Comparison of ENCODE assay signal across 39 cellular contexts in the genomic region with DNA sequence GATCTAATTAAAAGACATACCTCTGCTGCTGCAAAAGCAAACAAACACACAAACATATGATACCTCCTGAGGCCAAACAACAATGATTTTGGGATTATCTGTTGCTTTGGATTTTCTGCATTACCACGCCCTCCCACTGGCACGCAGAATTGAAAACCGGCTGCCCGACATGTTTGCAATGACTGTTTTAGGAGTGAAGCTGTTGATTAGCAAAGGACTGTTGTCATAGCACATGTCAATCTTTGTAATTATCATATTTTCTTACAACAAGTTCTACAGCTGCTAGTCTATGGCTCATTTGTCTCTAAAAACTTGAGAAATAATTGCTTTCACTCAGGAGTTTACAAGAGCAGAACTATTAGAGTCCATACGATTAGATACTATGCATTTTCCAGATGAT.
"Had no signal": no experiment of that assay in that cellular context is flagged by ENCODE, and none has a peak within 500 bp of the region (broad histone marks: within the 10 kb centered on the region; RNA-seq: fewer than 3 reads in every experiment).

No MANE protein-coding gene starts in this region.

- H3K27me3 Mint-ChIP-seq: activated naive CD4-positive, alpha-beta T cell treated with anti-CD3 and anti-CD28 coated beads, Interleukin-2, amount 10 ng/mL, durations not matched to agents 7 days and 5 days; activated naive CD4-positive, alpha-beta T cell treated with anti-CD3 and anti-CD28 coated beads, Interleukin-2, amount 50 U/mL, for 24 hours; activated naive CD8-positive, alpha-beta T cell; activated naive CD8-positive, alpha-beta T cell treated with anti-CD3 and anti-CD28 coated beads, Interleukin-2, amount 10 ng/mL, durations not matched to agents 7 days and 5 days; activated naive CD8-positive, alpha-beta T cell treated with anti-CD3 and anti-CD28 coated beads, Interleukin-2, amount 50 U/mL, for 24 hours; activated T-cell treated with anti-CD3 and anti-CD28 coated beads, Interleukin-2, amount 50 U/mL, for 24 hours; activated T-helper 17 cell treated with anti-CD3 and anti-CD28 coated beads, Interleukin-2, amount 50 U/mL, for 72 hours; central memory CD8-positive, alpha-beta T cell had no signal

- H3K9me3 ChIP-seq: adrenal gland, ascending aorta, body of pancreas, breast epithelium had no signal

- H3K4me3 Mint-ChIP-seq: activated naive CD4-positive, alpha-beta T cell treated with anti-CD3 and anti-CD28 coated beads for 36 hours; activated naive CD4-positive, alpha-beta T cell treated with anti-CD3 and anti-CD28 coated beads, Interleukin-2, amount 10 ng/mL, durations not matched to agents 7 days and 5 days; activated naive CD4-positive, alpha-beta T cell treated with anti-CD3 and anti-CD28 coated beads, Interleukin-2, amount 50 U/mL, for 24 hours; activated naive CD8-positive, alpha-beta T cell; activated naive CD8-positive, alpha-beta T cell treated with anti-CD3 and anti-CD28 coated beads for 36 hours; activated naive CD8-positive, alpha-beta T cell treated with anti-CD3 and anti-CD28 coated beads, Interleukin-2, amount 10 ng/mL, durations not matched to agents 7 days and 5 days; activated naive CD8-positive, alpha-beta T cell treated with anti-CD3 and anti-CD28 coated beads, Interleukin-2, amount 50 U/mL, for 24 hours; activated T-cell treated with anti-CD3 and anti-CD28 coated beads, Interleukin-2, amount 50 U/mL, for 24 hours; activated T-cell treated with anti-CD3 and anti-CD28 coated beads, Interleukin-2, amount 50 U/mL, for 4 hours; activated T-cell treated with anti-CD3 and anti-CD28 coated beads, Interleukin-2, amount 50 U/mL, for 72 hours; activated T-helper 1 cell treated with anti-CD3 and anti-CD28 coated beads, Interleukin-12 subunit alpha, Interleukin-12 subunit beta, Interleukin-2, Interleukin-4 antibody, amounts not matched to agents 30 ng/mL and 10 ng/mL and 1 ng/mL, durations not matched to agents 14 hours and 24 hours and 36 hours; activated T-helper 17 cell treated with anti-CD3 and anti-CD28 coated beads, Interleukin-2, amount 50 U/mL, for 72 hours; brain; central memory CD8-positive, alpha-beta T cell had no signal

- H3K4me3 ChIP-seq: adrenal gland, ascending aorta, body of pancreas, breast epithelium, cardiac muscle cell had no signal

- ATAC-seq: activated naive CD4-positive, alpha-beta T cell treated with anti-CD3 and anti-CD28 coated beads, Interleukin-2, amount 50 U/mL, for 72 hours; activated naive CD8-positive, alpha-beta T cell treated with anti-CD3 and anti-CD28 coated beads, Interleukin-2, amount 50 U/mL, for 24 hours; activated T-cell treated with anti-CD3 and anti-CD28 coated beads, Interleukin-2, amount 50 U/mL, for 4 hours; activated T-cell treated with anti-CD3 and anti-CD28 coated beads, Interleukin-2, amount 50 U/mL, for 72 hours; activated T-helper 17 cell treated with anti-CD3 and anti-CD28 coated beads, Interleukin-2, amount 50 U/mL, for 72 hours; body of pancreas had no signal

- H3K36me3 ChIP-seq: adrenal gland, ascending aorta, brain microvascular endothelial cell, breast epithelium, cardiac muscle cell had no signal

- H3K36me3 Mint-ChIP-seq: activated naive CD4-positive, alpha-beta T cell treated with anti-CD3 and anti-CD28 coated beads, Interleukin-2, amount 10 ng/mL, durations not matched to agents 7 days and 5 days; activated naive CD4-positive, alpha-beta T cell treated with anti-CD3 and anti-CD28 coated beads, Interleukin-2, amount 50 U/mL, for 24 hours; activated naive CD8-positive, alpha-beta T cell; activated naive CD8-positive, alpha-beta T cell treated with anti-CD3 and anti-CD28 coated beads for 36 hours; activated naive CD8-positive, alpha-beta T cell treated with anti-CD3 and anti-CD28 coated beads, Interleukin-2, amount 10 ng/mL, durations not matched to agents 7 days and 5 days; brain had no signal

- H3K9me3 Mint-ChIP-seq: activated naive CD4-positive, alpha-beta T cell treated with anti-CD3 and anti-CD28 coated beads, Interleukin-2, amount 50 U/mL, for 24 hours; activated naive CD8-positive, alpha-beta T cell treated with anti-CD3 and anti-CD28 coated beads, Interleukin-2, amount 10 ng/mL, durations not matched to agents 7 days and 5 days; activated T-helper 17 cell treated with anti-CD3 and anti-CD28 coated beads, Interleukin-2, amount 50 U/mL, for 72 hours; activated T-helper 2 cell treated with anti-CD3 and anti-CD28 coated beads, Interferon-gamma antibody, Interleukin-2, Interleukin-4, amounts not matched to agents 10 μg/mL and 5 μg/mL and 100 μg/mL, durations not matched to agents 14 hours and 24 hours and 36 hours had no signal

- H3K27ac Mint-ChIP-seq: activated naive CD4-positive, alpha-beta T cell treated with anti-CD3 and anti-CD28 coated beads for 36 hours; activated naive CD4-positive, alpha-beta T cell treated with anti-CD3 and anti-CD28 coated beads, Interleukin-2, amount 10 ng/mL, durations not matched to agents 7 days and 5 days; activated naive CD4-positive, alpha-beta T cell treated with anti-CD3 and anti-CD28 coated beads, Interleukin-2, amount 50 U/mL, for 24 hours; activated naive CD4-positive, alpha-beta T cell treated with anti-CD3 and anti-CD28 coated beads, Interleukin-2, amount 50 U/mL, for 72 hours; activated naive CD8-positive, alpha-beta T cell; activated naive CD8-positive, alpha-beta T cell treated with anti-CD3 and anti-CD28 coated beads for 36 hours; activated naive CD8-positive, alpha-beta T cell treated with anti-CD3 and anti-CD28 coated beads, Interleukin-2, amount 10 ng/mL, durations not matched to agents 7 days and 5 days; activated naive CD8-positive, alpha-beta T cell treated with anti-CD3 and anti-CD28 coated beads, Interleukin-2, amount 50 U/mL, for 24 hours; activated T-cell treated with anti-CD3 and anti-CD28 coated beads, Interleukin-2, amount 50 U/mL, for 24 hours; activated T-cell treated with anti-CD3 and anti-CD28 coated beads, Interleukin-2, amount 50 U/mL, for 72 hours; activated T-helper 1 cell treated with anti-CD3 and anti-CD28 coated beads, Interleukin-12 subunit alpha, Interleukin-12 subunit beta, Interleukin-2, Interleukin-4 antibody, amounts not matched to agents 30 ng/mL and 10 ng/mL and 1 ng/mL, durations not matched to agents 14 hours and 24 hours and 36 hours; activated T-helper 17 cell treated with anti-CD3 and anti-CD28 coated beads, Interleukin-2, amount 50 U/mL, for 72 hours; activated T-helper 2 cell treated with anti-CD3 and anti-CD28 coated beads, Interferon-gamma antibody, Interleukin-2, Interleukin-4, amounts not matched to agents 10 μg/mL and 5 μg/mL and 100 μg/mL, durations not matched to agents 14 hours and 24 hours and 36 hours; brain had no signal

- DNase-seq: activated effector memory CD4-positive, alpha-beta T cell treated with anti-CD3 and anti-CD28 coated beads, Interleukin-2, amount 50 U/mL, for 16 hours; activated effector memory CD4-positive, alpha-beta T cell treated with Interleukin-2 at 50 U/mL for 16 hours; activated gamma-delta T cell; activated gamma-delta T cell treated with Interleukin-2 at 50 U/mL for 16 hours; activated naive CD4-positive, alpha-beta T cell; activated naive CD4-positive, alpha-beta T cell treated with anti-CD3 and anti-CD28 coated beads for 36 hours; activated naive CD4-positive, alpha-beta T cell treated with anti-CD3 and anti-CD28 coated beads, Interleukin-2, amount 10 ng/mL, durations not matched to agents 7 days and 5 days; activated naive CD4-positive, alpha-beta T cell treated with anti-CD3 and anti-CD28 coated beads, Interleukin-2, amount 50 U/mL, for 16 hours; activated naive CD4-positive, alpha-beta T cell treated with Interleukin-2 at 50 U/mL for 16 hours; activated naive CD8-positive, alpha-beta T cell treated with anti-CD3 and anti-CD28 coated beads for 36 hours; activated naive CD8-positive, alpha-beta T cell treated with anti-CD3 and anti-CD28 coated beads, Interleukin-2, amount 10 ng/mL, durations not matched to agents 7 days and 5 days; activated naive CD8-positive, alpha-beta T cell treated with anti-CD3 and anti-CD28 coated beads, Interleukin-2, amount 50 U/mL, for 24 hours; activated T-cell treated with anti-CD3 and anti-CD28 coated beads for 4 hours; activated T-cell treated with anti-CD3 and anti-CD28 coated beads, Interleukin-2, amount 50 U/mL, for 1 hour; activated T-cell treated with anti-CD3 and anti-CD28 coated beads, Interleukin-2, amount 50 U/mL, for 24 hours; activated T-cell treated with anti-CD3 and anti-CD28 coated beads, Interleukin-2, amount 50 U/mL, for 4 hours; activated T-cell treated with anti-CD3 and anti-CD28 coated beads, Interleukin-2, amount 50 U/mL, for 48 hours; activated T-cell treated with anti-CD3 and anti-CD28 coated beads, Interleukin-2, amount 50 U/mL, for 72 hours; adrenal gland; amniotic stem cell; amygdala; anterior cingulate cortex; aorta; body of pancreas; brain microvascular endothelial cell; caudate nucleus; central memory CD4-positive, alpha-beta T cell; cerebellar nuclear complex had no signal

- H3K27ac ChIP-seq: adrenal gland, ascending aorta, body of pancreas, brain microvascular endothelial cell, breast epithelium, cardiac muscle cell had no signal

- H3K27me3 ChIP-seq: ascending aorta, body of pancreas, brain microvascular endothelial cell, breast epithelium, cardiac muscle cell had no signal

- H3K4me1 Mint-ChIP-seq: activated naive CD4-positive, alpha-beta T cell treated with anti-CD3 and anti-CD28 coated beads, Interleukin-2, amount 10 ng/mL, durations not matched to agents 7 days and 5 days; activated naive CD4-positive, alpha-beta T cell treated with anti-CD3 and anti-CD28 coated beads, Interleukin-2, amount 50 U/mL, for 24 hours; activated naive CD8-positive, alpha-beta T cell treated with anti-CD3 and anti-CD28 coated beads for 36 hours; activated naive CD8-positive, alpha-beta T cell treated with anti-CD3 and anti-CD28 coated beads, Interleukin-2, amount 10 ng/mL, durations not matched to agents 7 days and 5 days; activated naive CD8-positive, alpha-beta T cell treated with anti-CD3 and anti-CD28 coated beads, Interleukin-2, amount 50 U/mL, for 24 hours; activated T-helper 17 cell treated with anti-CD3 and anti-CD28 coated beads, Interleukin-2, amount 50 U/mL, for 72 hours; brain; central memory CD8-positive, alpha-beta T cell had no signal

- H3K4me1 ChIP-seq: adrenal gland, ascending aorta, body of pancreas, breast epithelium had no signal
